ENCODE assay signal across 21 cellular contexts in genomic region chr19:3771906-3772450, GRCh38. TPM values are rescaled to one million over a fixed set of nuclear protein-coding genes. Genes with fewer than 3 reads are reported as not detected.
A peak's percentile ranks its signal among the peaks of the same experiment; 100 is the strongest.
DNase-seq lines count a peak whose midpoint lies in the region; ATAC-seq lines count a peak whose summit lies in the region.
"Had no signal": no experiment of that assay in that cellular context is flagged by ENCODE, and none has a peak within 500 bp of the region (broad histone marks: within the 10 kb centered on the region; RNA-seq: fewer than 3 reads in every experiment).

RAX2 (minus strand) TSS chr19:3772228; CDS start chr19:3771742, 486 bp downstream.

- no peaks in the 10 kb centered on the region for H3K9me3 Mint-ChIP-seq in stimulated activated naive CD8-positive, alpha-beta T cell treated with anti-CD3 and anti-CD28 coated beads, Interleukin-15, amount 100 ng/mL, for 72 hours
- H3K9me3 Mint-ChIP-seq: CD4-positive, alpha-beta T cell had no signal

- no peak for ATAC-seq in stimulated activated naive CD8-positive, alpha-beta T cell treated with anti-CD3 and anti-CD28 coated beads, Interleukin-15, amount 100 ng/mL, for 72 hours
- no peak for ATAC-seq in stimulated activated naive CD8-positive, alpha-beta T cell treated with anti-CD3 and anti-CD28 coated beads, Interleukin-15, Interleukin-2, amounts not matched to agents 100 U/mL and 50 U/mL, for 24 hours
- no peak for ATAC-seq in T-helper 17 cell
- ATAC-seq: HCT116, PC-3 had no signal

- DNase-seq in stimulated activated naive CD8-positive, alpha-beta T cell treated with anti-CD3 and anti-CD28 coated beads, Interleukin-15, amount 100 ng/mL, for 72 hours: no peak
- DNase-seq in stimulated activated naive CD8-positive, alpha-beta T cell treated with anti-CD3 and anti-CD28 coated beads, Interleukin-15, Interleukin-2, amounts not matched to agents 100 U/mL and 50 U/mL, for 24 hours: no peak
- DNase-seq in T-helper 17 cell: no peak
- DNase-seq in left kidney (ENCODE audit: low read depth, low spot score): peak; percentile 89
- no peak for DNase-seq in SIG-M5 treated with dmso at 0.1 percent for 504 hours (lab: John Stamatoyannopoulos, UW; ENCODE audit: unreplicated experiment)
- DNase-seq in amniotic stem cell (lab: John Stamatoyannopoulos, UW): no peak
- DNase-seq in HCEC 1CT: no peak
- no peak for DNase-seq in iPS-NIHi7 (ENCODE audit: extremely low spot score)
- DNase-seq: Calu3; CD4-positive, alpha-beta T cell; DND-41; GDM1; MV-4-11; NCI-H1417 treated with DMSO at 0.1 percent for 48 hours; NCI-H2029; NCI-H524 treated with DMSO at 0.1 percent for 48 hours; NK-92 treated with Interleukin-12 subunit alpha and Interleukin-12 subunit beta, amount 100 ng/mL, for 24 hours; PC-3 had no signal

- H3K27ac Mint-ChIP-seq in stimulated activated naive CD8-positive, alpha-beta T cell treated with anti-CD3 and anti-CD28 coated beads, Interleukin-15, amount 100 ng/mL, for 72 hours: peak within 1 kb of the TSS; percentile 44 to 64
- peak within 1 kb of the TSS; percentile 63 for H3K27ac Mint-ChIP-seq in T-helper 17 cell
- H3K27ac Mint-ChIP-seq: B cell; CD4-positive, alpha-beta T cell had no signal

- H3K9me3 ChIP-seq in T-helper 17 cell (ENCODE audit: control insufficient read depth, low read length, poor library complexity, severe bottlenecking): no peaks in the 10 kb centered on the region

- peaks cover under 1% of the 10 kb centered on the region for H3K4me1 Mint-ChIP-seq in stimulated activated naive CD8-positive, alpha-beta T cell treated with anti-CD3 and anti-CD28 coated beads, Interleukin-15, amount 100 ng/mL, for 72 hours
- H3K4me1 Mint-ChIP-seq in T-helper 17 cell: peaks cover 9% of the 10 kb centered on the region
- H3K4me1 Mint-ChIP-seq: B cell had no signal

- H3K36me3 Mint-ChIP-seq in T-helper 17 cell (ENCODE audit: low read depth): peaks cover 5% of the 10 kb centered on the region

- no peak within 1 kb of the TSS for H3K4me3 Mint-ChIP-seq in stimulated activated naive CD8-positive, alpha-beta T cell treated with anti-CD3 and anti-CD28 coated beads, Interleukin-15, amount 100 ng/mL, for 72 hours
- H3K4me3 Mint-ChIP-seq in T-helper 17 cell: no peak within 1 kb of the TSS
- H3K4me3 Mint-ChIP-seq: B cell; CD4-positive, alpha-beta T cell had no signal

- no peaks in the 10 kb centered on the region for H3K27me3 Mint-ChIP-seq in stimulated activated naive CD8-positive, alpha-beta T cell treated with anti-CD3 and anti-CD28 coated beads, Interleukin-15, amount 100 ng/mL, for 72 hours
- H3K27me3 Mint-ChIP-seq in T-helper 17 cell: no peaks in the 10 kb centered on the region
- H3K27me3 Mint-ChIP-seq: B cell; CD4-positive, alpha-beta T cell had no signal

RNA-seq across cellular contexts. Expression of gene RAX2, which starts in this region (rescaled TPM):
- total RNA-seq in T-helper 17 cell: not detected
- total RNA-seq: B cell; Calu3; CD4-positive, alpha-beta T cell; HT-29; PC-3 had no signal
